ENCODE assay signal across 21 cellular contexts in genomic region chr2:17506736-17507616, GRCh38. TPM values are rescaled to one million over a fixed set of nuclear protein-coding genes. Genes with fewer than 3 reads are reported as not detected.
DNase-seq lines count a peak whose midpoint lies in the region; ATAC-seq and TF ChIP-seq lines count a peak whose summit lies in the region.
"Had no signal": no experiment of that assay in that cellular context is flagged by ENCODE, and none has a peak within 500 bp of the region (broad histone marks: within the 10 kb centered on the region; RNA-seq: fewer than 3 reads in every experiment).

No MANE protein-coding gene starts in this region.

- peak; percentile 91 for ATAC-seq in HCT116
- ATAC-seq: Panc1; stimulated activated naive CD8-positive, alpha-beta T cell treated with anti-CD3 and anti-CD28 coated beads, Interleukin-15, amount 100 ng/mL, for 72 hours had no signal

- POLR2A ChIA-PET in HCT116 (lab: Charles Lee) = interaction anchor here (1.1 kb wide), 1 partner anchor 9 kb away, joined by 3 read pairs; no protein-coding TSS in a partner anchor

- RAD21 ChIA-PET in HCT116 (lab: Charles Lee; ENCODE audit: low non-redundant PET in 1 of 2, low total read pairs in 2 of 2, uncharacterized antibody in 2 of 2, unreplicated experiment in 2 of 2) = interaction anchor here in 1 of 2 experiments (0.5 kb wide), 1 partner anchor 23 kb away, joined by 3 read pairs; no protein-coding TSS in a partner anchor

- H2AFZ ChIP-seq in HCT116 (ENCODE audit: low read depth, low read length, poor library complexity, severe bottlenecking) = peak overlapping the region; percentile 91

- H3K9me3 Mint-ChIP-seq in activated naive CD4-positive, alpha-beta T cell treated with anti-CD3 and anti-CD28 coated beads, Interleukin-2, amount 10 ng/mL, durations not matched to agents 7 days and 5 days = no peaks in the 10 kb centered on the region
- H3K9me3 Mint-ChIP-seq: activated T-helper 1 cell treated with anti-CD3 and anti-CD28 coated beads, Interleukin-12 subunit alpha, Interleukin-12 subunit beta, Interleukin-2, Interleukin-4 antibody, amounts not matched to agents 30 ng/mL and 10 ng/mL and 1 ng/mL, durations not matched to agents 14 hours and 24 hours and 36 hours; naive B cell; stimulated activated naive CD8-positive, alpha-beta T cell treated with anti-CD3 and anti-CD28 coated beads, Interleukin-15, amount 100 ng/mL, for 72 hours had no signal

- DNase-seq in HCT116 (ENCODE audit: low read depth, low spot score) (peak; percentile 66), SK-MEL-5 (ENCODE audit: low read depth, low spot score) (peak; percentile 4), epithelial cell of proximal tubule (ENCODE audit: low read depth) (peak; percentile 20), renal cortical epithelial cell (ENCODE audit: low read depth) (peak; percentile 77), NCI-H2107 (lab: John Stamatoyannopoulos, UW) (no peak), cardiac septum (ENCODE audit: low spot score) (no peak), NCI-H774 (lab: John Stamatoyannopoulos, UW) (no peak)
- DNase-seq in activated naive CD4-positive, alpha-beta T cell treated with anti-CD3 and anti-CD28 coated beads, Interleukin-2, amount 10 ng/mL, durations not matched to agents 7 days and 5 days = no peak
- DNase-seq: activated CD4-positive, CD25-positive, alpha-beta regulatory T cell treated with anti-CD3 and anti-CD28 coated beads, Interleukin-2, amount 50 U/mL, for 72 hours; dorsolateral prefrontal cortex; naive B cell; NCI-H1436 treated with DMSO at 0.1 percent for 48 hours; SK-N-SH; stimulated activated CD4-positive, alpha-beta T cell treated with anti-CD3 and anti-CD28 coated beads, Interleukin-2, amount 100 ng/mL, for 24 hours; stimulated activated naive CD8-positive, alpha-beta T cell treated with anti-CD3 and anti-CD28 coated beads, Interleukin-15, amount 100 ng/mL, for 72 hours; T1000; transverse colon had no signal

- peaks cover 6 to 33% of the 10 kb centered on the region in 2 experiments; a peak in 2 of 4 replicates for H3K4me1 ChIP-seq in HCT116 (ENCODE audit: control insufficient read depth in 1 of 2, insufficient read depth in 2 of 2, low read length in 2 of 2)
- H3K4me1 ChIP-seq: esophagus muscularis mucosa, transverse colon had no signal

- intact Hi-C loops in HCT116 (cut with micrococcal nuclease) = no loop called here
- intact Hi-C loops in cardiac septum (cut with DNase I) = no loop called here

- H3K27me3 ChIP-seq in HCT116 (ENCODE audit: insufficient read depth, low read length) = no peaks in the 10 kb centered on the region
- H3K27me3 ChIP-seq: esophagus muscularis mucosa, transverse colon had no signal

- no peak for TF ChIP-seq POLR2A in HCT116 (IDR thresholded peaks at IDR 0.05; ENCODE audit: borderline replicate concordance, extremely low read depth, insufficient read depth, insufficient read length)

- H3K27ac ChIP-seq in HCT116 (ENCODE audit: low read depth, low read length) = peak overlapping the region; percentile 17; the same call in 1 of the 2 replicates
- H3K27ac ChIP-seq: dorsolateral prefrontal cortex, esophagus muscularis mucosa, transverse colon had no signal

- H3K79me2 ChIP-seq in HCT116 (ENCODE audit: insufficient read depth, low read length) = no peaks in the 10 kb centered on the region

- no peaks in the 10 kb centered on the region for H3K36me3 Mint-ChIP-seq in activated naive CD4-positive, alpha-beta T cell treated with anti-CD3 and anti-CD28 coated beads, Interleukin-2, amount 10 ng/mL, durations not matched to agents 7 days and 5 days
- H3K36me3 Mint-ChIP-seq: naive B cell had no signal

- H3K27ac Mint-ChIP-seq in activated naive CD4-positive, alpha-beta T cell treated with anti-CD3 and anti-CD28 coated beads, Interleukin-2, amount 10 ng/mL, durations not matched to agents 7 days and 5 days = no peak overlapping the region
- H3K27ac Mint-ChIP-seq: activated T-helper 1 cell treated with anti-CD3 and anti-CD28 coated beads, Interleukin-12 subunit alpha, Interleukin-12 subunit beta, Interleukin-2, Interleukin-4 antibody, amounts not matched to agents 30 ng/mL and 10 ng/mL and 1 ng/mL, durations not matched to agents 14 hours and 24 hours and 36 hours; naive B cell; stimulated activated naive CD8-positive, alpha-beta T cell treated with anti-CD3 and anti-CD28 coated beads, Interleukin-15, amount 100 ng/mL, for 72 hours had no signal

- H3K27me3 Mint-ChIP-seq in activated naive CD4-positive, alpha-beta T cell treated with anti-CD3 and anti-CD28 coated beads, Interleukin-2, amount 10 ng/mL, durations not matched to agents 7 days and 5 days = no peaks in the 10 kb centered on the region
- H3K27me3 Mint-ChIP-seq: stimulated activated naive CD8-positive, alpha-beta T cell treated with anti-CD3 and anti-CD28 coated beads, Interleukin-15, amount 100 ng/mL, for 72 hours had no signal

- no peaks in the 10 kb centered on the region for H3K9me2 ChIP-seq in HCT116 (ENCODE audit: insufficient read depth)
- H3K9me2 ChIP-seq: SK-N-SH had no signal

- peak; percentile 25; the same call in 1 of the 2 replicates for TF ChIP-seq RAD21 in HCT116 (IDR thresholded peaks at IDR 0.05; ENCODE audit: low read depth)

- peak overlapping the region; percentile 72 for H3K4me2 ChIP-seq in HCT116 (ENCODE audit: low read length)
- H3K4me2 ChIP-seq: SK-N-SH had no signal

- H3K9ac ChIP-seq in HCT116 (ENCODE audit: low read length) = peak overlapping the region; percentile 30
- H3K9ac ChIP-seq: SK-N-SH had no signal

- in situ Hi-C loops in SK-MEL-5 (cut with HindIII; ENCODE audit: low pct_unique_long_range_greater_than_20kb, low sequenced_read_pairs) = no loop called here

- H3K4me3 Mint-ChIP-seq in activated naive CD4-positive, alpha-beta T cell treated with anti-CD3 and anti-CD28 coated beads, Interleukin-2, amount 10 ng/mL, durations not matched to agents 7 days and 5 days = no peak overlapping the region
- H3K4me3 Mint-ChIP-seq: activated T-helper 1 cell treated with anti-CD3 and anti-CD28 coated beads, Interleukin-12 subunit alpha, Interleukin-12 subunit beta, Interleukin-2, Interleukin-4 antibody, amounts not matched to agents 30 ng/mL and 10 ng/mL and 1 ng/mL, durations not matched to agents 14 hours and 24 hours and 36 hours; naive B cell; stimulated activated naive CD8-positive, alpha-beta T cell treated with anti-CD3 and anti-CD28 coated beads, Interleukin-15, amount 100 ng/mL, for 72 hours had no signal

- H3K4me3 ChIP-seq in HCT116 (replicated peaks in 1 of 2; ENCODE audit: low read depth in 1 of 2, low read length in 2 of 2) (peak overlapping the region in 1 of 2 experiments; percentile 41; a peak in 2 of 4 replicates), epithelial cell of proximal tubule (ENCODE audit: low read depth, low read length) (no peak overlapping the region)
- H3K4me3 ChIP-seq: dorsolateral prefrontal cortex, esophagus muscularis mucosa, lung, transverse colon had no signal

- no TSS peak for BruUV-seq in HCT116 (replicated peaks; lab: Mats Ljungman, UMichigan)

- H3K4me1 Mint-ChIP-seq in activated naive CD4-positive, alpha-beta T cell treated with anti-CD3 and anti-CD28 coated beads, Interleukin-2, amount 10 ng/mL, durations not matched to agents 7 days and 5 days = no peaks in the 10 kb centered on the region
- H3K4me1 Mint-ChIP-seq: naive B cell; stimulated activated naive CD8-positive, alpha-beta T cell treated with anti-CD3 and anti-CD28 coated beads, Interleukin-15, amount 100 ng/mL, for 72 hours had no signal

- no peaks in the 10 kb centered on the region for H4K20me1 ChIP-seq in HCT116 (ENCODE audit: insufficient read depth)

- no peaks in the 10 kb centered on the region for H3K36me3 ChIP-seq in HCT116 (ENCODE audit: control insufficient read depth in 1 of 2, insufficient read depth in 2 of 2, low read length in 2 of 2)
- H3K36me3 ChIP-seq: esophagus muscularis mucosa, transverse colon had no signal

- H3K9me3 ChIP-seq in HCT116 (ENCODE audit: control insufficient read depth in 1 of 2, insufficient read depth in 1 of 2, low read depth in 1 of 2, low read length in 2 of 2) = no peaks in the 10 kb centered on the region
- H3K9me3 ChIP-seq: esophagus muscularis mucosa, SK-N-SH, transverse colon had no signal

- TF ChIP-seq CTCF in HCT116 (IDR thresholded peaks at IDR 0.05 in 2 of 3, conservative IDR thresholded peaks at IDR 0.05 in 1 of 3; ENCODE audit: borderline replicate concordance in 1 of 3, insufficient read depth in 1 of 3, low read depth in 2 of 3, low read length in 2 of 3) = no peak
- TF ChIP-seq CTCF in epithelial cell of proximal tubule (conservative IDR thresholded peaks at IDR 0.05; ENCODE audit: low read depth, low read length) = no peak

- CTCF ChIA-PET in HCT116 (lab: Charles Lee) = interaction anchor here (1.1 kb wide), 1 partner anchor 164 kb away, joined by 4 read pairs; no protein-coding TSS in a partner anchor
- CTCF ChIA-PET in activated naive CD4-positive, alpha-beta T cell treated with anti-CD3 and anti-CD28 coated beads, Interleukin-2, amount 10 ng/mL, durations not matched to agents 7 days and 5 days (lab: Charles Lee) = no interaction called here

TF ChIP-seq in HCT116, 20 proteins besides CTCF, POLR2A, EP300 and RAD21 (continues in another document):
- TF ChIP-seq SIN3A (IDR thresholded peaks at IDR 0.05; ENCODE audit: low read depth) (no peak), JUND (IDR thresholded peaks at IDR 0.05) (peak; percentile 78), ZFX (IDR thresholded peaks at IDR 0.05) (no peak), CBX3 (IDR thresholded peaks at IDR 0.05; ENCODE audit: low read depth) (peak; percentile 81)

RNA-seq across cellular contexts. Expression of gene RAD51AP2, which starts 11.3 kb away (rescaled TPM):
- total RNA-seq in HCT116 (2021; ENCODE audit: unreplicated experiment) (0.10 TPM), epithelial cell of proximal tubule (not detected in 2 replicates), renal cortical epithelial cell (under 0.01 TPM in 1 of 2 replicates, not detected in the other), cardiac septum (0.43 TPM)
- polyA plus RNA-seq in HCT116 (2012) = 0.02 and 0.03 TPM in 2 replicates
- not detected in 2 replicates for total RNA-seq in SK-MEL-5 (2014; rRNA removed; shearing (Covaris generic))
- polyA plus RNA-seq in SK-MEL-5 (2015; cell fraction: cytosol; rRNA removed) = not detected in 2 replicates
- not detected in 2 replicates for polyA plus RNA-seq in SK-MEL-5 (2015; cell fraction: nucleus; rRNA removed)
- total RNA-seq: activated T-helper 1 cell treated with anti-CD3 and anti-CD28 coated beads, Interleukin-12 subunit alpha, Interleukin-12 subunit beta, Interleukin-2, Interleukin-4 antibody, amounts not matched to agents 30 ng/mL and 10 ng/mL and 1 ng/mL, durations not matched to agents 14 hours and 24 hours and 36 hours; esophagus muscularis mucosa had no signal
- polyA plus RNA-seq: lung, SK-N-SH had no signal

RNA-seq across cellular contexts. Expression of gene VSNL1, which starts 33.5 kb away (rescaled TPM):
- total RNA-seq in HCT116 (2021; ENCODE audit: unreplicated experiment) (4.6 TPM), epithelial cell of proximal tubule (not detected in 2 replicates), renal cortical epithelial cell (0.05 TPM in 1 of 2 replicates, not detected in the other), cardiac septum (42.7 TPM)
- polyA plus RNA-seq in HCT116 (2012) = 9.2 and 12.5 TPM in 2 replicates
- 0.08 TPM in 1 of 2 replicates, not detected in the other for total RNA-seq in SK-MEL-5 (2014; rRNA removed; shearing (Covaris generic))
- polyA plus RNA-seq in SK-MEL-5 (2015; cell fraction: cytosol; rRNA removed) = not detected in 2 replicates
- polyA plus RNA-seq in SK-MEL-5 (2015; cell fraction: nucleus; rRNA removed) = not detected in 2 replicates
- total RNA-seq: activated T-helper 1 cell treated with anti-CD3 and anti-CD28 coated beads, Interleukin-12 subunit alpha, Interleukin-12 subunit beta, Interleukin-2, Interleukin-4 antibody, amounts not matched to agents 30 ng/mL and 10 ng/mL and 1 ng/mL, durations not matched to agents 14 hours and 24 hours and 36 hours had no signal

Comparison
In these comparisons a context has a peak if more than half of its experiments do, and no peak if none do; other contexts are left out.
1. DNase-seq: peak in HCT116 (single experiment), SK-MEL-5 (single experiment), epithelial cell of proximal tubule (single experiment) and renal cortical epithelial cell (single experiment); none in NCI-H2107 (single experiment), cardiac septum (single experiment), activated naive CD4-positive, alpha-beta T cell treated with anti-CD3 and anti-CD28 coated beads, Interleukin-2, amount 10 ng/mL, durations not matched to agents 7 days and 5 days (single experiment) and NCI-H774 (single experiment).